2 cellular contexts compared by ENCODE assay signal in the genomic region with DNA sequence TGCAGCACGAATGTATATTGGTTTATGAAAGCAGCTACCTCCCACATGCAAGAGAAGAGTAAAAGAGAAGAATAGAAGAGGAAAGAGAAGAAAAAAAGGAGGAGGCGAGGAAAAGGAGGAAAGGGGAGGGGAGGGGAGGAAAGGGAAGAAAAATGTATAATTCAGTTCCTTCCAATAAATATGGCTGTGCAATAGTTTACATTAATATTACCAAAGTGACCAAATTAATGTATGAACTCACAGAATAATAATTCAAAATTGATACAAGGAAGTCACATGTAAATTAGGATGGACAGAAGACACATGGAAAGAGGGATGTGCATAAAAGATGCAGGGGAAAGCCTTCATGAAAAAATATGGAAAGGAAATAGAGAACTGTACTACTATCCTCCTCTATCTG.
A peak's percentile ranks its signal among the peaks of the same experiment; 100 is the strongest.
TF ChIP-seq lines count a peak whose summit lies in the region.

No MANE protein-coding gene starts in this region.

TF ChIP-seq in HepG2, 621 proteins besides CTCF, POLR2A, EP300 and RAD21:
- TF ChIP-seq HNRNPK (IDR thresholded peaks at IDR 0.05; ENCODE audit: low read depth, low read length, poor library complexity, severe bottlenecking), result peak; percentile 90
- TF ChIP-seq SIN3B (IDR thresholded peaks at IDR 0.05; ENCODE audit: low read length), result no peak
TF ChIP-seq in HepG2: peak in this region for 1.

TF ChIP-seq in K562, 482 proteins besides CTCF, POLR2A, EP300 and RAD21:
- TF ChIP-seq, protein P1, sequence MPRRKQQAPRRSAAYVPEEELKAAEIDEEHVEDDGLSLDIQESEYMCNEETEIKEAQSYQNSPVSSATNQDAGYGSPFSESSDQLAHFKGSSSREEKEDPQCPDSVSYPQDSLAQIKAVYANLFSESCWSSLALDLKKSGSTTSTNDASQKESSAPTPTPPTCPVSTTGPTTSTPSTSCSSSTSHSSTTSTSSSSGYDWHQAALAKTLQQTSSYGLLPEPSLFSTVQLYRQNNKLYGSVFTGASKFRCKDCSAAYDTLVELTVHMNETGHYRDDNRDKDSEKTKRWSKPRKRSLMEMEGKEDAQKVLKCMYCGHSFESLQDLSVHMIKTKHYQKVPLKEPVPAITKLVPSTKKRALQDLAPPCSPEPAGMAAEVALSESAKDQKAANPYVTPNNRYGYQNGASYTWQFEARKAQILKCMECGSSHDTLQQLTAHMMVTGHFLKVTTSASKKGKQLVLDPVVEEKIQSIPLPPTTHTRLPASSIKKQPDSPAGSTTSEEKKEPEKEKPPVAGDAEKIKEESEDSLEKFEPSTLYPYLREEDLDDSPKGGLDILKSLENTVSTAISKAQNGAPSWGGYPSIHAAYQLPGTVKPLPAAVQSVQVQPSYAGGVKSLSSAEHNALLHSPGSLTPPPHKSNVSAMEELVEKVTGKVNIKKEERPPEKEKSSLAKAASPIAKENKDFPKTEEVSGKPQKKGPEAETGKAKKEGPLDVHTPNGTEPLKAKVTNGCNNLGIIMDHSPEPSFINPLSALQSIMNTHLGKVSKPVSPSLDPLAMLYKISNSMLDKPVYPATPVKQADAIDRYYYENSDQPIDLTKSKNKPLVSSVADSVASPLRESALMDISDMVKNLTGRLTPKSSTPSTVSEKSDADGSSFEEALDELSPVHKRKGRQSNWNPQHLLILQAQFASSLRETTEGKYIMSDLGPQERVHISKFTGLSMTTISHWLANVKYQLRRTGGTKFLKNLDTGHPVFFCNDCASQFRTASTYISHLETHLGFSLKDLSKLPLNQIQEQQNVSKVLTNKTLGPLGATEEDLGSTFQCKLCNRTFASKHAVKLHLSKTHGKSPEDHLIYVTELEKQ (CRISPR knock-in tag; IDR thresholded peaks at IDR 0.05), result no peak
- TF ChIP-seq BRD4 (IDR thresholded peaks at IDR 0.05), result no peak
- peak; percentile 63 for TF ChIP-seq HNRNPK (IDR thresholded peaks at IDR 0.05; ENCODE audit: low read depth, low read length, poor library complexity, severe bottlenecking)
- no peak for TF ChIP-seq NCOR1 (IDR thresholded peaks at IDR 0.05)
- TF ChIP-seq FOXJ2 (tag; IDR thresholded peaks at IDR 0.05), result no peak
- no peak for TF ChIP-seq PRMT5 (CRISPR knock-in tag; IDR thresholded peaks at IDR 0.05)
